ENCODE assay signal across 12 cellular contexts in the genomic region with DNA sequence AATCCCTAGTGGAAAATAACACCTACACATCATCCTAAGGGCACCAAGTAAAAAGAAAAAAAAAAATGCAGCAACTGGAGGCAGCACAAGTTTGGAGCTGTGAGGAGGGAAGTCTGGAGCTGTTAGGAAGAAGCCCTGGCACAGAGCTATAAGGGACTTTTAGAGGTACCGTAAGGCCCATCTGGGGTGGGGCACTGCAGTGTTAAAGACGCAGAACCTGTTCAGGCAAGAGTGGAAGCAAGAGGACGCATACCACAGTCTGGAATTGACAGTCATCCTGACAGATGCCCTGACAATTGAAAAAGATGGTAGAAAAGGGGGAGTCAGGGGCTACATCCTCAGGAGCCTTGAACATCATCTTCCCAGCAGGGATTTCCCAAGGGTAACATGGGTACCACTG.
DNase-seq lines count a peak whose midpoint lies in the region; ATAC-seq, FAIRE-seq and TF ChIP-seq lines count a peak whose summit lies in the region.
"Had no signal": no experiment of that assay in that cellular context is flagged by ENCODE, and none has a peak within 500 bp of the region (broad histone marks: within the 10 kb centered on the region; RNA-seq: fewer than 3 reads in every experiment).

No MANE protein-coding gene starts in this region.

- peaks cover 16% of the 10 kb centered on the region for H3K36me3 Mint-ChIP-seq in activated CD8-positive, alpha-beta T cell treated with anti-CD3 and anti-CD28 coated beads, Interleukin-2, amount 10 ng/mL, durations not matched to agents 7 days and 5 days (ENCODE audit: low read depth)
- H3K36me3 Mint-ChIP-seq in glutamatergic neuron (ENCODE audit: unreplicated experiment) = no peaks in the 10 kb centered on the region
- peaks cover 7% of the 10 kb centered on the region for H3K36me3 Mint-ChIP-seq in stimulated activated effector memory CD8-positive, alpha-beta T cell treated with anti-CD3 and anti-CD28 coated beads, Interleukin-12 subunit alpha, Interleukin-12 subunit beta, amount 100 ng/mL, for 72 hours

- TF ChIP-seq POLR2A in GM12892 (IDR thresholded peaks at IDR 0.05; ENCODE audit: low read depth, low read length) = no peak

- peak overlapping the region; percentile 37 for H3K27ac Mint-ChIP-seq in activated CD8-positive, alpha-beta T cell treated with anti-CD3 and anti-CD28 coated beads, Interleukin-2, amount 10 ng/mL, durations not matched to agents 7 days and 5 days
- peak overlapping the region; percentile 54 for H3K27ac Mint-ChIP-seq in glutamatergic neuron (ENCODE audit: unreplicated experiment)
- H3K27ac Mint-ChIP-seq in stimulated activated effector memory CD8-positive, alpha-beta T cell treated with anti-CD3 and anti-CD28 coated beads, Interleukin-12 subunit alpha, Interleukin-12 subunit beta, amount 100 ng/mL, for 72 hours = peak overlapping the region; percentile 94

- peaks cover 40% of the 10 kb centered on the region for H3K4me1 Mint-ChIP-seq in activated CD8-positive, alpha-beta T cell treated with anti-CD3 and anti-CD28 coated beads, Interleukin-2, amount 10 ng/mL, durations not matched to agents 7 days and 5 days (ENCODE audit: low read depth)
- H3K4me1 Mint-ChIP-seq in glutamatergic neuron (ENCODE audit: low read depth, unreplicated experiment) = peaks cover 32% of the 10 kb centered on the region
- peaks cover 36% of the 10 kb centered on the region for H3K4me1 Mint-ChIP-seq in stimulated activated effector memory CD8-positive, alpha-beta T cell treated with anti-CD3 and anti-CD28 coated beads, Interleukin-12 subunit alpha, Interleukin-12 subunit beta, amount 100 ng/mL, for 72 hours

- TF ChIP-seq CTCF in glutamatergic neuron (IDR thresholded peaks at IDR 0.05; ENCODE audit: partially characterized antibody, unreplicated experiment) = no peak

- POLR2A ChIA-PET in activated CD8-positive, alpha-beta T cell treated with anti-CD3 and anti-CD28 coated beads, Interleukin-2, amount 10 ng/mL, durations not matched to agents 7 days and 5 days (lab: Charles Lee) = interaction anchor here (0.6 to 0.7 kb wide), 2 partner anchors 9 to 50 kb away, joined by 3 to 5 read pairs; no protein-coding TSS in a partner anchor

- CTCF ChIA-PET in activated CD8-positive, alpha-beta T cell treated with anti-CD3 and anti-CD28 coated beads, Interleukin-2, amount 10 ng/mL, durations not matched to agents 7 days and 5 days (lab: Charles Lee) = interaction anchor here (0.6 to 6.0 kb wide), 3 partner anchors 63 to 99 kb away, joined by 3 to 32 read pairs (median 17); no protein-coding TSS in a partner anchor

- FAIRE-seq in GM12892 (lab: Jason Lieb, UNC) = no peak
- FAIRE-seq: H54, RCC 7860 had no signal

- no peaks in the 10 kb centered on the region for H3K27me3 Mint-ChIP-seq in activated CD8-positive, alpha-beta T cell treated with anti-CD3 and anti-CD28 coated beads, Interleukin-2, amount 10 ng/mL, durations not matched to agents 7 days and 5 days (ENCODE audit: low read depth)
- peaks cover 2% of the 10 kb centered on the region for H3K27me3 Mint-ChIP-seq in glutamatergic neuron (ENCODE audit: unreplicated experiment)

- DNase-seq in DMS 273 (lab: John Stamatoyannopoulos, UW; ENCODE audit: unreplicated experiment) (peak; percentile 0), DMS 273 treated with DMSO at 0.1 percent for 48 hours (lab: John Stamatoyannopoulos, UW) (no peak), glutamatergic neuron (no peak), SHP77 treated with DMSO at 0.1 percent for 48 hours (lab: John Stamatoyannopoulos, UW) (no peak), GM12892 (ENCODE audit: insufficient read length) (no peak)
- no peak for DNase-seq in activated CD8-positive, alpha-beta T cell treated with anti-CD3 and anti-CD28 coated beads, Interleukin-2, amount 10 ng/mL, durations not matched to agents 7 days and 5 days
- DNase-seq in stimulated activated effector memory CD8-positive, alpha-beta T cell treated with anti-CD3 and anti-CD28 coated beads, Interleukin-12 subunit alpha, Interleukin-12 subunit beta, amount 100 ng/mL, for 72 hours (ENCODE audit: low spot score in 2 of 2) = no peak
- DNase-seq: caudate nucleus; stimulated activated naive CD4-positive, alpha-beta T cell treated with Interleukin-2 at 50 U/mL for 16 hours had no signal

- peaks cover 4% of the 10 kb centered on the region for H3K9me3 Mint-ChIP-seq in activated CD8-positive, alpha-beta T cell treated with anti-CD3 and anti-CD28 coated beads, Interleukin-2, amount 10 ng/mL, durations not matched to agents 7 days and 5 days (ENCODE audit: insufficient read depth)
- H3K9me3 Mint-ChIP-seq in glutamatergic neuron (ENCODE audit: unreplicated experiment) = peaks cover 4% of the 10 kb centered on the region
- H3K9me3 Mint-ChIP-seq in stimulated activated effector memory CD8-positive, alpha-beta T cell treated with anti-CD3 and anti-CD28 coated beads, Interleukin-12 subunit alpha, Interleukin-12 subunit beta, amount 100 ng/mL, for 72 hours = no peaks in the 10 kb centered on the region

- no peak for ATAC-seq in activated CD8-positive, alpha-beta T cell treated with anti-CD3 and anti-CD28 coated beads, Interleukin-2, amount 10 ng/mL, durations not matched to agents 7 days and 5 days
- ATAC-seq in stimulated activated effector memory CD8-positive, alpha-beta T cell treated with anti-CD3 and anti-CD28 coated beads, Interleukin-12 subunit alpha, Interleukin-12 subunit beta, amount 100 ng/mL, for 72 hours = no peak
- ATAC-seq in GM18909 (IDR thresholded peaks at IDR 0.05; ENCODE audit: poor library complexity, unreplicated experiment) = no peak

- no peak overlapping the region for H3K4me3 Mint-ChIP-seq in activated CD8-positive, alpha-beta T cell treated with anti-CD3 and anti-CD28 coated beads, Interleukin-2, amount 10 ng/mL, durations not matched to agents 7 days and 5 days
- no peak overlapping the region for H3K4me3 Mint-ChIP-seq in glutamatergic neuron (ENCODE audit: unreplicated experiment)
- H3K4me3 Mint-ChIP-seq in stimulated activated effector memory CD8-positive, alpha-beta T cell treated with anti-CD3 and anti-CD28 coated beads, Interleukin-12 subunit alpha, Interleukin-12 subunit beta, amount 100 ng/mL, for 72 hours = no peak overlapping the region

Comparison
In these comparisons a context has a peak if more than half of its experiments do, and no peak if none do; other contexts are left out.
1. H3K27ac Mint-ChIP-seq: peak in every context shown above with its lines; median percentile 94 in stimulated activated effector memory CD8-positive, alpha-beta T cell treated with anti-CD3 and anti-CD28 coated beads, Interleukin-12 subunit alpha, Interleukin-12 subunit beta, amount 100 ng/mL, for 72 hours; 54 in glutamatergic neuron; 37 in activated CD8-positive, alpha-beta T cell treated with anti-CD3 and anti-CD28 coated beads, Interleukin-2, amount 10 ng/mL, durations not matched to agents 7 days and 5 days.